14 cellular contexts compared by ENCODE assay signal in genomic region chr2:64192570-64193192, GRCh38. TPM values are rescaled to one million over a fixed set of nuclear protein-coding genes. Genes with fewer than 3 reads are reported as not detected.
A peak's percentile ranks its signal among the peaks of the same experiment; 100 is the strongest.
DNase-seq lines count a peak whose midpoint lies in the region; ATAC-seq and TF ChIP-seq lines count a peak whose summit lies in the region.
"Had no signal": no experiment of that assay in that cellular context is flagged by ENCODE, and none has a peak within 500 bp of the region (broad histone marks: within the 10 kb centered on the region; RNA-seq: fewer than 3 reads in every experiment).

No MANE protein-coding gene starts in this region.

- no peaks in the 10 kb centered on the region for H3K36me3 ChIP-seq in lower lobe of right lung
- H3K36me3 ChIP-seq in upper lobe of right lung, result no peaks in the 10 kb centered on the region
- H3K36me3 ChIP-seq: SJCRH30 had no signal

- ATAC-seq in Right ventricle myocardium superior (ENCODE audit: poor library complexity) (peak; percentile 34), Right ventricle myocardium inferior (no peak), lower lobe of right lung (peak; percentile 60), upper lobe of right lung (peak; percentile 51)
- ATAC-seq: activated CD4-positive, CD25-positive, alpha-beta regulatory T cell treated with anti-CD3 and anti-CD28 coated beads, Interleukin-2, amount 50 U/mL, for 24 hours had no signal

- H3K4me1 ChIP-seq in lower lobe of right lung (peaks cover 3% of the 10 kb centered on the region), upper lobe of right lung (peaks cover 7% of the 10 kb centered on the region)
- H3K4me1 ChIP-seq: SJCRH30 had no signal

- no peak for TF ChIP-seq CTCF in lower lobe of right lung (IDR thresholded peaks at IDR 0.05)
- no peak for TF ChIP-seq CTCF in upper lobe of right lung (IDR thresholded peaks at IDR 0.05)

- H3K4me3 ChIP-seq in lower lobe of right lung (no peak overlapping the region), upper lobe of right lung (no peak overlapping the region)
- H3K4me3 ChIP-seq: SJCRH30 had no signal

- H3K27ac ChIP-seq in adipose tissue (ENCODE audit: low read depth, low read length) (peak overlapping the region; percentile 28), lower lobe of right lung (peak overlapping the region; percentile 63), upper lobe of right lung (peak overlapping the region; percentile 27)
- H3K27ac ChIP-seq: SJCRH30 had no signal

- intact Hi-C loops in Right ventricle myocardium superior (cut with DNase I) (no loop called here), Right ventricle myocardium inferior (cut with DNase I) (no loop called here), lower lobe of right lung (cut with DNase I) (no loop called here), upper lobe of right lung (cut with DNase I) (no loop called here), posterior vena cava (cut with DNase I) (no loop called here)

- DNase-seq in Right ventricle myocardium superior (no peak), Right ventricle myocardium inferior (ENCODE audit: missing footprints) (no peak), lower lobe of right lung (no peak), upper lobe of right lung (no peak), kidney tubule cell (ENCODE audit: low spot score) (no peak), NCI-H1417 treated with DMSO at 0.1 percent for 48 hours (lab: John Stamatoyannopoulos, UW) (no peak), posterior vena cava (ENCODE audit: low spot score) (no peak)
- DNase-seq: EL; NCI-H1048; NCI-H510A; SJCRH30; stimulated activated CD4-positive, alpha-beta T cell treated with anti-CD3 and anti-CD28 coated beads, Interleukin-4, amount 100 ng/mL, for 4 hours had no signal

- WGBS in adipose tissue, 3 donors, result 41 to 63% (median 51%) methylated on average over 6 of the region's 6 CpGs

- no peaks in the 10 kb centered on the region for H3K27me3 ChIP-seq in lower lobe of right lung (ENCODE audit: low read depth)
- no peaks in the 10 kb centered on the region for H3K27me3 ChIP-seq in upper lobe of right lung
- H3K27me3 ChIP-seq: SJCRH30 had no signal

- H3K9me3 ChIP-seq in lower lobe of right lung (no peaks in the 10 kb centered on the region), upper lobe of right lung (no peaks in the 10 kb centered on the region)
- H3K9me3 ChIP-seq: SJCRH30 had no signal

RNA-seq across cellular contexts. Expression of gene PELI1, which starts 48.5 kb away (rescaled TPM):
- total RNA-seq in Right ventricle myocardium superior, result 9.1 TPM
- total RNA-seq in Right ventricle myocardium inferior, result 6.3 TPM
- polyA plus RNA-seq in adipose tissue, result 10 to 100 TPM in 2 of 3 donors, 1 to 10 TPM in 1; 5.9 to 19.6 (median 17.9) TPM
- total RNA-seq in lower lobe of right lung, result 34.1 TPM
- total RNA-seq in upper lobe of right lung, result 35.8 TPM
- 10 to 100 TPM; 29.2 to 29.7 TPM for total RNA-seq in posterior vena cava
